ENCODE assay signal across 16 cellular contexts in genomic region chr9:134701581-134702259, GRCh38.
DNase-seq lines count a peak whose midpoint lies in the region; ATAC-seq and TF ChIP-seq lines count a peak whose summit lies in the region.
"Had no signal": no experiment of that assay in that cellular context is flagged by ENCODE, and none has a peak within 500 bp of the region (broad histone marks: within the 10 kb centered on the region; RNA-seq: fewer than 3 reads in every experiment).

No MANE protein-coding gene starts in this region.

- no peak overlapping the region for H4K91ac ChIP-seq in neuronal stem cell (ENCODE audit: low read depth, low read length, poor library complexity)

- no peaks in the 10 kb centered on the region for H3K36me3 Mint-ChIP-seq in activated CD4-positive, alpha-beta T cell treated with anti-CD3 and anti-CD28 coated beads for 36 hours (ENCODE audit: low read depth)
- H3K36me3 Mint-ChIP-seq: CD14-positive monocyte; CD8-positive, alpha-beta T cell had no signal

- DNase-seq in left ventricle myocardium inferior (no peak), right atrium auricular region (ENCODE audit: low spot score) (no peak), RWPE2 (ENCODE audit: low spot score) (no peak), neuronal stem cell (ENCODE audit: low spot score) (no peak), OCI-M2 (lab: John Stamatoyannopoulos, UW; ENCODE audit: unreplicated experiment) (no peak)
- no peak for DNase-seq in activated CD4-positive, alpha-beta T cell treated with anti-CD3 and anti-CD28 coated beads for 36 hours
- DNase-seq: 8988T; CD8-positive, alpha-beta T cell; DMS 273 treated with DMSO at 0.1 percent for 48 hours; DMS53; EL had no signal

- no peak overlapping the region for H4K8ac ChIP-seq in neuronal stem cell (ENCODE audit: low read depth, low read length)

- no peak overlapping the region for H2BK120ac ChIP-seq in neuronal stem cell (ENCODE audit: low read depth, low read length)

- no peaks in the 10 kb centered on the region for H3K4me1 Mint-ChIP-seq in activated CD4-positive, alpha-beta T cell treated with anti-CD3 and anti-CD28 coated beads for 36 hours
- H3K4me1 Mint-ChIP-seq: CD14-positive monocyte had no signal

- H3K27me3 Mint-ChIP-seq in activated CD4-positive, alpha-beta T cell treated with anti-CD3 and anti-CD28 coated beads for 36 hours = no peaks in the 10 kb centered on the region

- H3K27ac ChIP-seq in left ventricle myocardium inferior (replicated peaks) (peak overlapping the region; percentile 16), right atrium auricular region (no peak overlapping the region), RWPE2 (ENCODE audit: poor library complexity, severe bottlenecking) (peak overlapping the region; percentile 39), neuronal stem cell (replicated peaks; ENCODE audit: low read length) (no peak overlapping the region)

- H3K27me3 ChIP-seq in left ventricle myocardium inferior (ENCODE audit: low read depth) = peaks cover 4% of the 10 kb centered on the region
- H3K27me3 ChIP-seq in right atrium auricular region = no peaks in the 10 kb centered on the region
- H3K27me3 ChIP-seq in RWPE2 (ENCODE audit: insufficient read depth, poor library complexity, severe bottlenecking) = no peaks in the 10 kb centered on the region
- peaks cover 0 to 8% (median 3%) of the 10 kb centered on the region in 3 experiments for H3K27me3 ChIP-seq in neuronal stem cell (ENCODE audit: control insufficient read depth in 3 of 3, insufficient read depth in 3 of 3, low read depth in 1 of 3, low read length in 3 of 3)
- H3K27me3 ChIP-seq: BLaER1 had no signal

- H3K4me3 Mint-ChIP-seq in activated CD4-positive, alpha-beta T cell treated with anti-CD3 and anti-CD28 coated beads for 36 hours = no peak overlapping the region
- H3K4me3 Mint-ChIP-seq: CD14-positive monocyte; CD8-positive, alpha-beta T cell had no signal

- peak overlapping the region; percentile 10 for H3K23ac ChIP-seq in neuronal stem cell (ENCODE audit: low read depth, low read length, poor library complexity)

- H2BK15ac ChIP-seq in neuronal stem cell (ENCODE audit: low read length) = no peak overlapping the region

- no peak overlapping the region for H3K27ac Mint-ChIP-seq in activated CD4-positive, alpha-beta T cell treated with anti-CD3 and anti-CD28 coated beads for 36 hours
- H3K27ac Mint-ChIP-seq: CD14-positive monocyte; CD8-positive, alpha-beta T cell had no signal

- no peak overlapping the region for H3K9ac ChIP-seq in neuronal stem cell (ENCODE audit: low read depth, low read length, poor library complexity)
- H3K9ac ChIP-seq: BLaER1 had no signal

- H3K9me3 ChIP-seq in left ventricle myocardium inferior (replicated peaks) (no peaks in the 10 kb centered on the region), right atrium auricular region (no peaks in the 10 kb centered on the region), RWPE2 (ENCODE audit: severe bottlenecking) (no peaks in the 10 kb centered on the region), neuronal stem cell (replicated peaks in 1 of 2; ENCODE audit: control insufficient read depth in 2 of 2, insufficient read depth in 1 of 2, low read depth in 1 of 2, low read length in 2 of 2) (no peaks in the 10 kb centered on the region)
- H3K9me3 ChIP-seq: BLaER1, HAP-1 had no signal

- peaks cover 7% of the 10 kb centered on the region for H3K79me1 ChIP-seq in neuronal stem cell (ENCODE audit: low read depth, low read length)

- H2AK5ac ChIP-seq in neuronal stem cell (ENCODE audit: low read depth, low read length) = no peak overlapping the region

- H3K4ac ChIP-seq in neuronal stem cell (ENCODE audit: low read length) = no peak overlapping the region

- POLR2A ChIA-PET in activated CD4-positive, alpha-beta T cell treated with anti-CD3 and anti-CD28 coated beads for 36 hours (lab: Charles Lee) = no interaction called here

- H3K4me3 ChIP-seq in left ventricle myocardium inferior (no peak overlapping the region), right atrium auricular region (no peak overlapping the region), RWPE2 (ENCODE audit: severe bottlenecking) (no peak overlapping the region), neuronal stem cell (ENCODE audit: low read length in 2 of 2) (no peak overlapping the region)
- H3K4me3 ChIP-seq: BLaER1, GM12878, HAP-1 had no signal

- no peak overlapping the region for H3K14ac ChIP-seq in neuronal stem cell (ENCODE audit: low read length)

- H2AFZ ChIP-seq in neuronal stem cell (ENCODE audit: low read length) = no peak overlapping the region

- no peak overlapping the region for H3K4me2 ChIP-seq in neuronal stem cell (ENCODE audit: insufficient read depth, low read length, poor library complexity, severe bottlenecking)

- no peaks in the 10 kb centered on the region for H3K9me3 Mint-ChIP-seq in activated CD4-positive, alpha-beta T cell treated with anti-CD3 and anti-CD28 coated beads for 36 hours (ENCODE audit: low read depth)
- H3K9me3 Mint-ChIP-seq: CD14-positive monocyte; CD8-positive, alpha-beta T cell had no signal

- peak overlapping the region; percentile 57 for H3K18ac ChIP-seq in neuronal stem cell (ENCODE audit: low read length)

- peaks cover 42% of the 10 kb centered on the region for H3K4me1 ChIP-seq in left ventricle myocardium inferior
- H3K4me1 ChIP-seq in right atrium auricular region = peaks cover 0 to 21% of the 10 kb centered on the region in 2 donors
- peaks cover 20% of the 10 kb centered on the region for H3K4me1 ChIP-seq in RWPE2 (ENCODE audit: insufficient read depth, poor library complexity, severe bottlenecking)
- peaks cover 0 to 7% of the 10 kb centered on the region in 2 donors for H3K4me1 ChIP-seq in neuronal stem cell (ENCODE audit: control insufficient read depth in 2 of 2, insufficient read depth in 1 of 2, low read depth in 1 of 2, low read length in 2 of 2)
- H3K4me1 ChIP-seq: HAP-1 had no signal

- ATAC-seq in RWPE2 (ENCODE audit: low read depth) (no peak), GM21717 (IDR thresholded peaks at IDR 0.05; ENCODE audit: unreplicated experiment) (no peak)
- ATAC-seq in activated CD4-positive, alpha-beta T cell treated with anti-CD3 and anti-CD28 coated beads for 36 hours = no peak
- ATAC-seq: CD8-positive, alpha-beta T cell; GM12878 had no signal

- H2BK5ac ChIP-seq in neuronal stem cell (ENCODE audit: low read length) = no peak overlapping the region

- CTCF ChIA-PET in activated CD4-positive, alpha-beta T cell treated with anti-CD3 and anti-CD28 coated beads for 36 hours (lab: Charles Lee) = interaction anchor here (0.6 to 0.7 kb wide), 2 partner anchors 11 to 36 kb away, joined by 3 to 4 read pairs; no protein-coding TSS in a partner anchor

- no peak for TF ChIP-seq CTCF in left ventricle myocardium inferior (IDR thresholded peaks at IDR 0.05; ENCODE audit: borderline replicate concordance)
- TF ChIP-seq CTCF in right atrium auricular region (IDR thresholded peaks at IDR 0.05) = no peak
- no peak for TF ChIP-seq CTCF in RWPE2 (IDR thresholded peaks at IDR 0.05; ENCODE audit: poor library complexity, severe bottlenecking)

- no CpG with 5 or more reads among the region's 22 CpGs for WGBS in neuronal stem cell (ENCODE audit: extremely low coverage in 2 of 2, insufficient read length in 2 of 2, insufficient replicate concordance in 1 of 2), 2 donors

- H3K36me3 ChIP-seq in left ventricle myocardium inferior (peaks cover 8% of the 10 kb centered on the region), right atrium auricular region (peaks cover 9% of the 10 kb centered on the region), RWPE2 (ENCODE audit: low read depth) (peaks cover 41% of the 10 kb centered on the region), neuronal stem cell (replicated peaks in 1 of 2; ENCODE audit: control insufficient read depth in 2 of 2, insufficient read depth in 2 of 2, low read length in 2 of 2) (no peaks in the 10 kb centered on the region)
- H3K36me3 ChIP-seq: HAP-1 had no signal

- intact Hi-C loops in left ventricle myocardium inferior (cut with micrococcal nuclease) = no loop called here
- intact Hi-C loops in activated CD4-positive, alpha-beta T cell treated with anti-CD3 and anti-CD28 coated beads for 36 hours (cut with DNase I, micrococcal nuclease) = loop anchor here in 1 of 2 experiments (10.0 kb wide), 1 partner anchor 713 kb away; no protein-coding TSS in a partner anchor

- H2BK12ac ChIP-seq in neuronal stem cell (ENCODE audit: low read length) = no peak overlapping the region

Comparison
In these comparisons a context has a peak if more than half of its experiments do, and no peak if none do; other contexts are left out.
1. H3K27ac ChIP-seq: peak in left ventricle myocardium inferior (single experiment) and RWPE2 (single experiment); none in right atrium auricular region (0 of 2) and neuronal stem cell (single experiment).